Comparison of ENCODE assay signal across 1 cellular context in the genomic region with DNA sequence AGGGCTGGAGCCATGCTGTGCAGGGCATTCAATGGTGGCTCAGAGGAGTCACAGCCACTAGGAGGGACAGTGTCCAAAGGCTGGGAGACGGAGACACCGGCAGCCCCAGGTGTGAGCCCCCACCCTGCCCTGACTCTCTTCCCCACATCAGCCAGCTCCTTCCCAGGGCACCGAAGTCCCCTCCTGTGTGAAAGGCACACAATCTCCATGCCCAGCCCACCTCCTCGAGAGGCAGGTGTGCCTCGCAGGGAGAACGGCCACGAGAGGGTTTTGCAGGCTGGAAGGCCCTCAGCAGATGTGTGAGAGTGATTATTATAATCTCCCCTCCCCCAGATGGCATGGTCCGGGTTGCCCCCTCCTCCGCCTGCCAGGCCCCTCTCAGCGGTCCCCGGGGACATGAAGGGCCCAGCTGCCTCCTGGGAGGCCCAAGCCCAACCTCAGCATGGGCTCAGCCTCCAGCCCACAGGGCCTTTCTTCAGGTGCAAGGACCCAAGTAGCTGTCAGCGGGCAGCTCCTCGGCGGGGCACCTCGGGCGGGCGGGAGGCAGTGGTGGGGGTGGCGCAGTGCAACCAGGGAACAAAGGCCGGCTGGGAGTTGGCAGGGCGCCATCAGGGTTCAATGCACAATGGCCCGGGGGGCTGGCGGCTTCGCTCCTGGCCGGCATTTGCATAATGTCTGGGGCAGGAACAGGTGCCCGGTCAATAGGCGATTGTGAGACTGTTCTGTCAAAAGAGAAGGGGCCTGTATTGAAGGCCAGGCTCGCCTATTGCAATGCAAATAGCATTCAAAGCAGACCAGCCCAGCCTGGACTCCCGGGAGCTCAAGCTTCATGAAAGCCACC.
TF ChIP-seq lines count a peak whose summit lies in the region.

No MANE protein-coding gene starts in this region.

TF ChIP-seq in HepG2, 621 proteins besides CTCF, POLR2A, EP300 and RAD21 (continued from another document and continues in another):
- TF ChIP-seq ZBTB46 (CRISPR knock-in tag; IDR thresholded peaks at IDR 0.05; ENCODE audit: borderline replicate concordance) (no peak), RARA (CRISPR knock-in tag; IDR thresholded peaks at IDR 0.05) (peak; percentile 46), NPAS2 (CRISPR knock-in tag; IDR thresholded peaks at IDR 0.05; ENCODE audit: borderline replicate concordance) (no peak), ZNF317 (CRISPR knock-in tag; IDR thresholded peaks at IDR 0.05) (no peak), AGO1 (IDR thresholded peaks at IDR 0.05; ENCODE audit: low read depth, low read length, poor library complexity, severe bottlenecking) (no peak), SKI (IDR thresholded peaks at IDR 0.05; ENCODE audit: partially characterized antibody) (peak; percentile 67), SALL1 (CRISPR knock-in tag; IDR thresholded peaks at IDR 0.05) (peak; percentile 42; the same call in 1 of the 2 replicates), ZNF17 (CRISPR knock-in tag; IDR thresholded peaks at IDR 0.05) (no peak), ZBTB39 (CRISPR knock-in tag; IDR thresholded peaks at IDR 0.05) (no peak), CCDC6 (CRISPR knock-in tag; IDR thresholded peaks at IDR 0.05) (no peak), SUZ12 (IDR thresholded peaks at IDR 0.05; ENCODE audit: low read depth, low read length) (no peak), THAP11 (CRISPR knock-in tag; IDR thresholded peaks at IDR 0.05) (no peak), RCOR2 (CRISPR knock-in tag; IDR thresholded peaks at IDR 0.05) (no peak), ZBTB42 (CRISPR knock-in tag; IDR thresholded peaks at IDR 0.05) (no peak), AKAP8 (CRISPR knock-in tag; IDR thresholded peaks at IDR 0.05) (no peak), THRA (CRISPR knock-in tag; IDR thresholded peaks at IDR 0.05; ENCODE audit: borderline replicate concordance) (0 out of 2 replicates have a peak, but pooled peaks have one; percentile 17), ZNF12 (CRISPR knock-in tag; IDR thresholded peaks at IDR 0.05) (no peak), ZBTB8A (CRISPR knock-in tag; IDR thresholded peaks at IDR 0.05; ENCODE audit: borderline replicate concordance, low read depth) (no peak), DDIT3 (CRISPR knock-in tag; IDR thresholded peaks at IDR 0.05) (no peak), AKNA (CRISPR knock-in tag; IDR thresholded peaks at IDR 0.05; ENCODE audit: borderline replicate concordance) (no peak), ZFP82 (CRISPR knock-in tag; IDR thresholded peaks at IDR 0.05; ENCODE audit: borderline replicate concordance) (no peak), HNRNPLL (IDR thresholded peaks at IDR 0.05; ENCODE audit: low read depth, low read length, poor library complexity, severe bottlenecking) (no peak), NFIC (IDR thresholded peaks at IDR 0.05; ENCODE audit: low read length) (peak; percentile 61; the same call in 1 of the 2 replicates), PHF8 (CRISPR knock-in tag; IDR thresholded peaks at IDR 0.05) (no peak), SAP130 (CRISPR knock-in tag; IDR thresholded peaks at IDR 0.05; ENCODE audit: low read depth) (peak; percentile 33; the same call in 1 of the 2 replicates)
- TF ChIP-seq, protein P1, sequence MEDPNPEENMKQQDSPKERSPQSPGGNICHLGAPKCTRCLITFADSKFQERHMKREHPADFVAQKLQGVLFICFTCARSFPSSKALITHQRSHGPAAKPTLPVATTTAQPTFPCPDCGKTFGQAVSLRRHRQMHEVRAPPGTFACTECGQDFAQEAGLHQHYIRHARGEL (CRISPR knock-in tag; IDR thresholded peaks at IDR 0.05) = no peak
- TF ChIP-seq, protein P2, sequence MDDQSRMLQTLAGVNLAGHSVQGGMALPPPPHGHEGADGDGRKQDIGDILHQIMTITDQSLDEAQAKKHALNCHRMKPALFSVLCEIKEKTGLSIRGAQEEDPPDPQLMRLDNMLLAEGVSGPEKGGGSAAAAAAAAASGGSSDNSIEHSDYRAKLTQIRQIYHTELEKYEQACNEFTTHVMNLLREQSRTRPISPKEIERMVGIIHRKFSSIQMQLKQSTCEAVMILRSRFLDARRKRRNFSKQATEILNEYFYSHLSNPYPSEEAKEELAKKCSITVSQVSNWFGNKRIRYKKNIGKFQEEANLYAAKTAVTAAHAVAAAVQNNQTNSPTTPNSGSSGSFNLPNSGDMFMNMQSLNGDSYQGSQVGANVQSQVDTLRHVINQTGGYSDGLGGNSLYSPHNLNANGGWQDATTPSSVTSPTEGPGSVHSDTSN (CRISPR knock-in tag; IDR thresholded peaks at IDR 0.05; ENCODE audit: borderline replicate concordance) = no peak
- TF ChIP-seq, protein P3, sequence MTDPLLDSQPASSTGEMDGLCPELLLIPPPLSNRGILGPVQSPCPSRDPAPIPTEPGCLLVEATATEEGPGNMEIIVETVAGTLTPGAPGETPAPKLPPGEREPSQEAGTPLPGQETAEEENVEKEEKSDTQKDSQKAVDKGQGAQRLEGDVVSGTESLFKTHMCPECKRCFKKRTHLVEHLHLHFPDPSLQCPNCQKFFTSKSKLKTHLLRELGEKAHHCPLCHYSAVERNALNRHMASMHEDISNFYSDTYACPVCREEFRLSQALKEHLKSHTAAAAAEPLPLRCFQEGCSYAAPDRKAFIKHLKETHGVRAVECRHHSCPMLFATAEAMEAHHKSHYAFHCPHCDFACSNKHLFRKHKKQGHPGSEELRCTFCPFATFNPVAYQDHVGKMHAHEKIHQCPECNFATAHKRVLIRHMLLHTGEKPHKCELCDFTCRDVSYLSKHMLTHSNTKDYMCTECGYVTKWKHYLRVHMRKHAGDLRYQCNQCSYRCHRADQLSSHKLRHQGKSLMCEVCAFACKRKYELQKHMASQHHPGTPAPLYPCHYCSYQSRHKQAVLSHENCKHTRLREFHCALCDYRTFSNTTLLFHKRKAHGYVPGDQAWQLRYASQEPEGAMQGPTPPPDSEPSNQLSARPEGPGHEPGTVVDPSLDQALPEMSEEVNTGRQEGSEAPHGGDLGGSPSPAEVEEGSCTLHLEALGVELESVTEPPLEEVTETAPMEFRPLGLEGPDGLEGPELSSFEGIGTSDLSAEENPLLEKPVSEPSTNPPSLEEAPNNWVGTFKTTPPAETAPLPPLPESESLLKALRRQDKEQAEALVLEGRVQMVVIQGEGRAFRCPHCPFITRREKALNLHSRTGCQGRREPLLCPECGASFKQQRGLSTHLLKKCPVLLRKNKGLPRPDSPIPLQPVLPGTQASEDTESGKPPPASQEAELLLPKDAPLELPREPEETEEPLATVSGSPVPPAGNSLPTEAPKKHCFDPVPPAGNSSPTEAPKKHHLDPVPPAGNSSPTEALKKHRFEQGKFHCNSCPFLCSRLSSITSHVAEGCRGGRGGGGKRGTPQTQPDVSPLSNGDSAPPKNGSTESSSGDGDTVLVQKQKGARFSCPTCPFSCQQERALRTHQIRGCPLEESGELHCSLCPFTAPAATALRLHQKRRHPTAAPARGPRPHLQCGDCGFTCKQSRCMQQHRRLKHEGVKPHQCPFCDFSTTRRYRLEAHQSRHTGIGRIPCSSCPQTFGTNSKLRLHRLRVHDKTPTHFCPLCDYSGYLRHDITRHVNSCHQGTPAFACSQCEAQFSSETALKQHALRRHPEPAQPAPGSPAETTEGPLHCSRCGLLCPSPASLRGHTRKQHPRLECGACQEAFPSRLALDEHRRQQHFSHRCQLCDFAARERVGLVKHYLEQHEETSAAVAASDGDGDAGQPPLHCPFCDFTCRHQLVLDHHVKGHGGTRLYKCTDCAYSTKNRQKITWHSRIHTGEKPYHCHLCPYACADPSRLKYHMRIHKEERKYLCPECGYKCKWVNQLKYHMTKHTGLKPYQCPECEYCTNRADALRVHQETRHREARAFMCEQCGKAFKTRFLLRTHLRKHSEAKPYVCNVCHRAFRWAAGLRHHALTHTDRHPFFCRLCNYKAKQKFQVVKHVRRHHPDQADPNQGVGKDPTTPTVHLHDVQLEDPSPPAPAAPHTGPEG (CRISPR knock-in tag; IDR thresholded peaks at IDR 0.05) = no peak
- TF ChIP-seq, protein P4, sequence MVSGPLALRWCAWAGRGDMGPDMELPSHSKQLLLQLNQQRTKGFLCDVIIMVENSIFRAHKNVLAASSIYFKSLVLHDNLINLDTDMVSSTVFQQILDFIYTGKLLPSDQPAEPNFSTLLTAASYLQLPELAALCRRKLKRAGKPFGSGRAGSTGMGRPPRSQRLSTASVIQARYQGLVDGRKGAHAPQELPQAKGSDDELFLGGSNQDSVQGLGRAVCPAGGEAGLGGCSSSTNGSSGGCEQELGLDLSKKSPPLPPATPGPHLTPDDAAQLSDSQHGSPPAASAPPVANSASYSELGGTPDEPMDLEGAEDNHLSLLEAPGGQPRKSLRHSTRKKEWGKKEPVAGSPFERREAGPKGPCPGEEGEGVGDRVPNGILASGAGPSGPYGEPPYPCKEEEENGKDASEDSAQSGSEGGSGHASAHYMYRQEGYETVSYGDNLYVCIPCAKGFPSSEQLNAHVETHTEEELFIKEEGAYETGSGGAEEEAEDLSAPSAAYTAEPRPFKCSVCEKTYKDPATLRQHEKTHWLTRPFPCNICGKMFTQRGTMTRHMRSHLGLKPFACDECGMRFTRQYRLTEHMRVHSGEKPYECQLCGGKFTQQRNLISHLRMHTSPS (CRISPR knock-in tag; IDR thresholded peaks at IDR 0.05; ENCODE audit: low read depth) = peak; percentile 86
